22 cellular contexts compared by ENCODE assay signal in the genomic region with DNA sequence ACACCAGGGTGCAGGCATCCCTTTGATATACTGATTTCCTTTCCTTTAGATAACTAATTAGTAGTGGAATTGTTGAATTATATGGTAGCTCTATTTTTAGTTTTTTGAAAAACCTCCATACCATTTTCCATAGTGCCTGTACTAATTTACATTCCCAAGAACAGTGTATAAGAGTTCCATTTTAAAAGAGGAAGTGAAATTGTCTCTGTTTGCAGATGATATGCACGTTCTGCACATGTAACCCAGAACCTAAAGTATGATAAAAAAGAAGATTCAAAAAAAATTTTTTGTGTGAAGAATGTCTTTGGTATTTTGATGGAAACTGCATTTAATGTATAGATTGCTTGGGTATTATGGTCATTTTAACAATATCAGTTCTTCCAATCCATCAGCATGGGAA.
"Had no signal": no experiment of that assay in that cellular context is flagged by ENCODE, and none has a peak within 500 bp of the region (broad histone marks: within the 10 kb centered on the region; RNA-seq: fewer than 3 reads in every experiment).

No MANE protein-coding gene starts in this region.

- DNase-seq: activated CD4-positive, alpha-beta T cell treated with anti-CD3 and anti-CD28 coated beads, Interleukin-2, amount 10 ng/mL, durations not matched to agents 7 days and 5 days; activated CD8-positive, alpha-beta memory T cell treated with anti-CD3 and anti-CD28 coated beads, Interleukin-2, amount 10 ng/mL, durations not matched to agents 7 days and 5 days; activated CD8-positive, alpha-beta T cell treated with anti-CD3 and anti-CD28 coated beads for 36 hours; activated effector memory CD4-positive, alpha-beta T cell treated with anti-CD3 and anti-CD28 coated beads, Interleukin-2, amount 50 U/mL, for 16 hours; activated naive CD4-positive, alpha-beta T cell treated with anti-CD3 and anti-CD28 coated beads, Interleukin-2, amount 10 ng/mL, durations not matched to agents 7 days and 5 days; activated T-cell treated with anti-CD3 and anti-CD28 coated beads for 4 hours; amygdala; colonic mucosa; dorsolateral prefrontal cortex; effector memory CD8-positive, alpha-beta T cell; foreskin melanocyte; immature natural killer cell; lower lobe of right lung; mesendoderm; naive B cell; occipital lobe; right lobe of liver; stimulated activated CD4-positive, alpha-beta T cell treated with anti-CD3 and anti-CD28 coated beads, Interleukin-1b, Interleukin-23, amount 100 ng/mL, for 48 hours; stimulated activated naive CD8-positive, alpha-beta T cell treated with anti-CD3 and anti-CD28 coated beads, Interleukin-15, amount 100 ng/mL, for 72 hours; tibial artery had no signal

- ATAC-seq: activated CD8-positive, alpha-beta memory T cell treated with anti-CD3 and anti-CD28 coated beads, Interleukin-2, amount 10 ng/mL, durations not matched to agents 7 days and 5 days; activated CD8-positive, alpha-beta T cell treated with anti-CD3 and anti-CD28 coated beads for 36 hours; effector memory CD8-positive, alpha-beta T cell; esophagus mucosa; left lobe of liver; lower lobe of right lung; right lobe of liver; stimulated activated naive CD8-positive, alpha-beta T cell treated with anti-CD3 and anti-CD28 coated beads, Interleukin-15, amount 100 ng/mL, for 72 hours had no signal
